Comparison of ENCODE assay signal across 14 cellular contexts in the genomic region with DNA sequence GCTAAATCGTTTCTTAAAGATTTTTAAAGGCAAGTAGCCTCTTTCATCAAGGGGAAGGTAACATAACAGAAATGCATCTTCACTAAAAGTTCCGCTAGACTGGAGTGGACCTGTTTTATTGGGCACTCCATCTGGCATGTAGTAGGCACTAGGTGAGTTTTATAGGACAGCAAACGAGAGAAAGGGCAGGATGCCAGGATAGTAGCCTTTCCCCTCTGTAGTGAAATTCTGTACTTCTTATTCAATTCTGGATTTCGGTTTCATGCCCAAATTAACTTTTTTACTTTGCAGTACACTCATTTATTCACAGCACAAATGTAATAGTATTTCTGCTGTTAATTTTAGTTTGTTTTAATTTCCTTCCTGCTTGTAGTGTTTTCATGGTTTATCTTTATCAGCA. TPM values are rescaled to one million over a fixed set of nuclear protein-coding genes. Genes with fewer than 3 reads are reported as not detected.
DNase-seq lines count a peak whose midpoint lies in the region; ATAC-seq and TF ChIP-seq lines count a peak whose summit lies in the region.
"Had no signal": no experiment of that assay in that cellular context is flagged by ENCODE, and none has a peak within 500 bp of the region (broad histone marks: within the 10 kb centered on the region; RNA-seq: fewer than 3 reads in every experiment).

No MANE protein-coding gene starts in this region.

- H3K4me1 ChIP-seq in OCI-LY3 (ENCODE audit: low read length) (peaks cover 16% of the 10 kb centered on the region), gastrocnemius medialis (no peaks in the 10 kb centered on the region)

- no peaks in the 10 kb centered on the region for H3K79me2 ChIP-seq in OCI-LY3 (ENCODE audit: low read length)

- no peak overlapping the region for H2AFZ ChIP-seq in OCI-LY3 (ENCODE audit: low read depth, low read length)

- H3K27ac ChIP-seq in OCI-LY3 (ENCODE audit: low read length), result no peak overlapping the region
- no peak overlapping the region for H3K27ac ChIP-seq in gastrocnemius medialis
- H3K27ac ChIP-seq: 22Rv1, SJSA1 had no signal

- peak; percentile 87 for ATAC-seq in GM21515 (IDR thresholded peaks at IDR 0.05; ENCODE audit: unreplicated experiment)
- ATAC-seq in HG03045 (IDR thresholded peaks at IDR 0.05; ENCODE audit: unreplicated experiment), result peak; percentile 71
- no peak for ATAC-seq in gastrocnemius medialis
- ATAC-seq: activated naive CD8-positive, alpha-beta T cell treated with anti-CD3 and anti-CD28 coated beads, Interleukin-2, amount 50 U/mL, for 24 hours had no signal

- H4K20me1 ChIP-seq in OCI-LY3 (ENCODE audit: insufficient read depth, low read length), result peaks cover 3% of the 10 kb centered on the region; the same call in 1 of the 2 replicates

- H3K4me2 ChIP-seq in OCI-LY3 (ENCODE audit: low read length), result peak overlapping the region; percentile 78

- H3K27me3 ChIP-seq in OCI-LY3 (ENCODE audit: low read depth, low read length) (0 out of 2 replicates have a peak, but pooled peaks cover 3% of the 10 kb centered on the region), gastrocnemius medialis (no peaks in the 10 kb centered on the region)
- H3K27me3 ChIP-seq: SJSA1 had no signal

- H3K36me3 ChIP-seq in OCI-LY3 (replicated peaks; ENCODE audit: low read depth, low read length) (no peaks in the 10 kb centered on the region), gastrocnemius medialis (no peaks in the 10 kb centered on the region)
- H3K36me3 ChIP-seq: SJSA1 had no signal

- H3K4me3 ChIP-seq in OCI-LY3 (ENCODE audit: low read length) (peak overlapping the region; percentile 43), gastrocnemius medialis (no peak overlapping the region)
- H3K4me3 ChIP-seq: SJSA1 had no signal

- no peak overlapping the region for H3K9ac ChIP-seq in OCI-LY3 (ENCODE audit: low read length)

- TF ChIP-seq CTCF in OCI-LY3 (IDR thresholded peaks at IDR 0.05; ENCODE audit: low read depth, low read length), result no peak
- TF ChIP-seq CTCF in gastrocnemius medialis (IDR thresholded peaks at IDR 0.05 in 4 of 5, conservative IDR thresholded peaks at IDR 0.05 in 1 of 5), result no peak

- intact Hi-C loops in gastrocnemius medialis (cut with DNase I; ENCODE audit: low total_unique reads), result no loop called here

- in situ Hi-C loops in gastrocnemius medialis (cut with MboI; ENCODE audit: low sequenced_read_pairs in 4 of 4), result no loop called here

- DNase-seq in DMS 273 (lab: John Stamatoyannopoulos, UW; ENCODE audit: unreplicated experiment), result peak; percentile 55
- DNase-seq in DMS 273 treated with DMSO at 0.1 percent for 48 hours (lab: John Stamatoyannopoulos, UW), result no peak
- no peak for DNase-seq in gastrocnemius medialis
- DNase-seq in AG20443 (ENCODE audit: low spot score), result no peak
- DNase-seq in NCI-H446 treated with DMSO at 0.1 percent for 48 hours (lab: John Stamatoyannopoulos, UW), result no peak
- DNase-seq: activated naive CD8-positive, alpha-beta T cell treated with anti-CD3 and anti-CD28 coated beads, Interleukin-2, amount 50 U/mL, for 24 hours; erythroblast; NCI-H526; trophoblast cell had no signal

- H3K9me3 ChIP-seq in OCI-LY3 (ENCODE audit: insufficient read depth, low read length), result no peaks in the 10 kb centered on the region
- no peaks in the 10 kb centered on the region for H3K9me3 ChIP-seq in gastrocnemius medialis
- H3K9me3 ChIP-seq: SJSA1 had no signal

- no peak for TF ChIP-seq POLR2A in gastrocnemius medialis (IDR thresholded peaks at IDR 0.05)

RNA-seq across cellular contexts. Expression of a gene that starts 45.2 kb away (rescaled TPM):
- total RNA-seq in gastrocnemius medialis, result 1 to 10 TPM; 3.2 to 4.8 (median 4.1) TPM

RNA-seq across cellular contexts. Expression of a gene that starts 51.0 kb away (rescaled TPM):
- 1 to 10 TPM; 2.9 to 6.0 (median 4.0) TPM for total RNA-seq in gastrocnemius medialis

Comparison
In these comparisons a context has a peak if more than half of its experiments do, and no peak if none do; other contexts are left out.
1. ATAC-seq: peak in GM21515 (single experiment) and HG03045 (single experiment); none in gastrocnemius medialis (0 of 2).